In genomic region chr4:40718571-40718970, GRCh38 we compare ENCODE assay signal across 12 cellular contexts. TPM values are rescaled to one million over a fixed set of nuclear protein-coding genes. Genes with fewer than 3 reads are reported as not detected.
A peak's percentile ranks its signal among the peaks of the same experiment; 100 is the strongest.
DNase-seq lines count a peak whose midpoint lies in the region; ATAC-seq and TF ChIP-seq lines count a peak whose summit lies in the region.
"Had no signal": no experiment of that assay in that cellular context is flagged by ENCODE, and none has a peak within 500 bp of the region (broad histone marks: within the 10 kb centered on the region; RNA-seq: fewer than 3 reads in every experiment).

No MANE protein-coding gene starts in this region.

- TF ChIP-seq CTCF in Loucy (conservative IDR thresholded peaks at IDR 0.05; ENCODE audit: low read length) (no peak), left ventricle myocardium inferior (IDR thresholded peaks at IDR 0.05; ENCODE audit: borderline replicate concordance) (no peak)

- peak overlapping the region; percentile 25 for H3K27ac Mint-ChIP-seq in activated T-helper 2 cell treated with anti-CD3 and anti-CD28 coated beads, Interferon-gamma antibody, Interleukin-2, Interleukin-4, amounts not matched to agents 10 μg/mL and 5 μg/mL and 100 μg/mL, durations not matched to agents 14 hours and 24 hours and 36 hours

- no peaks in the 10 kb centered on the region for H3K9me2 ChIP-seq in Loucy (replicated peaks; ENCODE audit: low read depth, low read length)

- no peak overlapping the region for H3K4me2 ChIP-seq in Loucy (ENCODE audit: low read depth, low read length, poor library complexity, severe bottlenecking)

- H3K4me3 ChIP-seq in Loucy (ENCODE audit: low read length, poor library complexity, severe bottlenecking), result no peak overlapping the region
- no peak overlapping the region for H3K4me3 ChIP-seq in mucosa of stomach (ENCODE audit: low read length)
- H3K4me3 ChIP-seq in left ventricle myocardium inferior, result no peak overlapping the region
- H3K4me3 ChIP-seq: cardiac muscle cell had no signal

- H3K27me3 ChIP-seq in Loucy (ENCODE audit: insufficient read depth, low read length, poor library complexity, severe bottlenecking) (no peaks in the 10 kb centered on the region), mucosa of stomach (ENCODE audit: control insufficient read depth, insufficient read depth, low read length) (no peaks in the 10 kb centered on the region), left ventricle myocardium inferior (ENCODE audit: low read depth) (peaks cover 52% of the 10 kb centered on the region)
- H3K27me3 ChIP-seq: cardiac muscle cell had no signal

- intact Hi-C loops in activated T-helper 2 cell treated with anti-CD3 and anti-CD28 coated beads, Interferon-gamma antibody, Interleukin-2, Interleukin-4, amounts not matched to agents 10 μg/mL and 5 μg/mL and 100 μg/mL, durations not matched to agents 14 hours and 24 hours and 36 hours (cut with micrococcal nuclease), result loop anchor here (2.0 kb wide), 1 partner anchor 402 kb away; no protein-coding TSS in a partner anchor
- intact Hi-C loops in left ventricle myocardium inferior (cut with micrococcal nuclease), result no loop called here

- no peaks in the 10 kb centered on the region for H3F3A ChIP-seq in Loucy (ENCODE audit: low read depth)

- H3K79me2 ChIP-seq in Loucy (ENCODE audit: insufficient read depth, low read length), result no peaks in the 10 kb centered on the region

- no peaks in the 10 kb centered on the region for H3K36me3 ChIP-seq in Loucy (ENCODE audit: insufficient read depth, low read length)
- H3K36me3 ChIP-seq in mucosa of stomach (ENCODE audit: control insufficient read depth, insufficient read depth, low read length), result no peaks in the 10 kb centered on the region
- H3K36me3 ChIP-seq in left ventricle myocardium inferior, result no peaks in the 10 kb centered on the region
- H3K36me3 ChIP-seq: cardiac muscle cell had no signal

- H3K4me3 Mint-ChIP-seq in activated T-helper 2 cell treated with anti-CD3 and anti-CD28 coated beads, Interferon-gamma antibody, Interleukin-2, Interleukin-4, amounts not matched to agents 10 μg/mL and 5 μg/mL and 100 μg/mL, durations not matched to agents 14 hours and 24 hours and 36 hours (ENCODE audit: low read depth), result no peak overlapping the region

- peaks cover 9% of the 10 kb centered on the region for H3K4me1 ChIP-seq in Loucy (ENCODE audit: insufficient read depth, low read length, poor library complexity, severe bottlenecking)
- peaks cover 31% of the 10 kb centered on the region for H3K4me1 ChIP-seq in mucosa of stomach (ENCODE audit: control insufficient read depth, insufficient read depth, low read length)
- H3K4me1 ChIP-seq in left ventricle myocardium inferior, result no peaks in the 10 kb centered on the region

- peak overlapping the region; percentile 29; the same call in 1 of the 2 replicates for H2AFZ ChIP-seq in Loucy (ENCODE audit: low read length)

- no peaks in the 10 kb centered on the region for H3K9me3 Mint-ChIP-seq in activated T-helper 2 cell treated with anti-CD3 and anti-CD28 coated beads, Interferon-gamma antibody, Interleukin-2, Interleukin-4, amounts not matched to agents 10 μg/mL and 5 μg/mL and 100 μg/mL, durations not matched to agents 14 hours and 24 hours and 36 hours

- no peaks in the 10 kb centered on the region for H3K27me3 Mint-ChIP-seq in activated T-helper 2 cell treated with anti-CD3 and anti-CD28 coated beads, Interferon-gamma antibody, Interleukin-2, Interleukin-4, amounts not matched to agents 10 μg/mL and 5 μg/mL and 100 μg/mL, durations not matched to agents 14 hours and 24 hours and 36 hours (ENCODE audit: low read depth)

- no peaks in the 10 kb centered on the region for H3K36me3 Mint-ChIP-seq in activated T-helper 2 cell treated with anti-CD3 and anti-CD28 coated beads, Interferon-gamma antibody, Interleukin-2, Interleukin-4, amounts not matched to agents 10 μg/mL and 5 μg/mL and 100 μg/mL, durations not matched to agents 14 hours and 24 hours and 36 hours (ENCODE audit: low read depth)

- no peak for DNase-seq in activated T-helper 2 cell treated with anti-CD3 and anti-CD28 coated beads, Interferon-gamma antibody, Interleukin-2, Interleukin-4, amounts not matched to agents 10 μg/mL and 5 μg/mL and 100 μg/mL, durations not matched to agents 14 hours and 24 hours and 36 hours (ENCODE audit: low spot score)
- DNase-seq in left ventricle myocardium inferior (no peak), GDM1 (lab: John Stamatoyannopoulos, UW) (no peak)
- DNase-seq: activated CD8-positive, alpha-beta memory T cell treated with anti-CD3 and anti-CD28 coated beads, Interleukin-2, amount 50 U/mL, for 48 hours; left cardiac atrium; occipital lobe had no signal

- no peaks in the 10 kb centered on the region for H4K20me1 ChIP-seq in Loucy (ENCODE audit: insufficient read depth, low read length, poor library complexity, severe bottlenecking)

- peak; percentile 4 for ATAC-seq in GM19035 (IDR thresholded peaks at IDR 0.05; ENCODE audit: unreplicated experiment)
- no peak for ATAC-seq in HG02642 (IDR thresholded peaks at IDR 0.05; ENCODE audit: poor library complexity, unreplicated experiment)

- no peak overlapping the region for H3K9ac ChIP-seq in Loucy (ENCODE audit: low read depth, low read length, poor library complexity, severe bottlenecking)
- peak overlapping the region; percentile 48 for H3K9ac ChIP-seq in mucosa of stomach (ENCODE audit: low read length)

- no peak overlapping the region for H3K27ac ChIP-seq in left ventricle myocardium inferior (replicated peaks)
- H3K27ac ChIP-seq: cardiac muscle cell had no signal

- H3K4me1 Mint-ChIP-seq in activated T-helper 2 cell treated with anti-CD3 and anti-CD28 coated beads, Interferon-gamma antibody, Interleukin-2, Interleukin-4, amounts not matched to agents 10 μg/mL and 5 μg/mL and 100 μg/mL, durations not matched to agents 14 hours and 24 hours and 36 hours (ENCODE audit: low read depth), result peaks cover 35% of the 10 kb centered on the region

- H3K9me3 ChIP-seq in Loucy (ENCODE audit: insufficient read depth, low read depth, low read length), result no peaks in the 10 kb centered on the region
- H3K9me3 ChIP-seq in mucosa of stomach (ENCODE audit: control insufficient read depth, low read length), result no peaks in the 10 kb centered on the region
- no peaks in the 10 kb centered on the region for H3K9me3 ChIP-seq in left ventricle myocardium inferior (replicated peaks)

RNA-seq across cellular contexts. Expression of gene NSUN7, which starts 31.2 kb away (rescaled TPM):
- 0.09 TPM in 1 of 2 replicates, not detected in the other for total RNA-seq in activated T-helper 2 cell treated with anti-CD3 and anti-CD28 coated beads, Interferon-gamma antibody, Interleukin-2, Interleukin-4, amounts not matched to agents 10 μg/mL and 5 μg/mL and 100 μg/mL, durations not matched to agents 14 hours and 24 hours and 36 hours
- 0.91 TPM for total RNA-seq in left ventricle myocardium inferior
- total RNA-seq: T-helper 2 cell treated with Interferon-gamma antibody and Interleukin-4, amounts not matched to agents 100 ng/mL and 5 ng/mL, for 36 hours had no signal
